In the genomic region with DNA sequence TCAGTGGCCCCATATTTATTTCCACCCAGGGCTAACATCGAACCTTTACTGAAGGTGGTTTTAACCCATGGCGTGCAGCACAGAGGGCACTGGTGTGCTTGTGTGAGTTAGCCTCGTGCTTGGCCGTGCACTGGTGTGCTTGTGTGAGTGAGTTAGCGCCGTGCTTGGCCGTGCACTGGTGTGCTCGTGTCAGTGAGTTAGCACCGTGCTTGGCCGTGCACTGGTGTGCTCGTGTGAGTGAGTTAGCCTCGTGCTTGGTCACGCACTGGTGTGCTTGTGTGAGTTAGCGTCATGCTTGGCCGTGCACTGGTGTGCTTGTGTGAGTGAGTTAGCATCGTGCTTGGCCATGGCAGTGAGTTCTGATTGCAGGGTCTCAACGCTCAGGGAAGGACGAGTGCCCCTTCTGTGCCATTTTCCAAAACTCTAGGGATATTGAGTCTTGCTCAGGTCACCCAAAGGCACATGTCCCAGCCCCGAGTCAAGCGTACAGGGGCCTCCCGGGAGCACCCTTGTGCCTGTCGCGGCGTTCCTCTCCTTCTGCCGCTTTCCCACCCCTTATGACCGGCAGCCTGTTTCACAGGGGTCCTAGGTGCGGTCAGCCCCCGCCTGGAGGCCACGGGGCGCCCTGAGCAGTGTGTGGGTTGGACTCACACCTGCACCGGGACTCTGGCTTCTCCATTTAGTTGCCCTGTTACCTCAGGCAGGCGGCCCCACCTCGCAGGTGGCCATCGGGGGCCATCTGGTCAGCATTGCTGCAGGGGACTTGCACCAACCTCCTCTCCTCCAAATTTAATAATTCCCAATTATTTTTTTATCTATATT, we compare ENCODE assay signal across 29 cellular contexts.
"Had no signal": no experiment of that assay in that cellular context is flagged by ENCODE, and none has a peak within 500 bp of the region (broad histone marks: within the 10 kb centered on the region; RNA-seq: fewer than 3 reads in every experiment).

No MANE protein-coding gene starts in this region.

- H3K4me1 Mint-ChIP-seq: naive thymus-derived CD4-positive, alpha-beta T cell; stimulated activated effector memory CD8-positive, alpha-beta T cell treated with anti-CD3 and anti-CD28 coated beads, Interleukin-12 subunit alpha, Interleukin-12 subunit beta, amount 100 ng/mL, for 72 hours had no signal

- H3K9me3 Mint-ChIP-seq: dendritic cell treated with granulocyte-macrophage colony-stimulating factor and Interleukin-4, amounts not matched to agents 40 ng/mL and 50 ng/mL, for 4 days; nephron; neural progenitor cell; stimulated activated effector memory CD8-positive, alpha-beta T cell treated with anti-CD3 and anti-CD28 coated beads, Interleukin-12 subunit alpha, Interleukin-12 subunit beta, amount 100 ng/mL, for 72 hours; type B pancreatic cell had no signal

- H3K36me3 Mint-ChIP-seq: naive thymus-derived CD4-positive, alpha-beta T cell; neural progenitor cell; stimulated activated effector memory CD8-positive, alpha-beta T cell treated with anti-CD3 and anti-CD28 coated beads, Interleukin-12 subunit alpha, Interleukin-12 subunit beta, amount 100 ng/mL, for 72 hours; type B pancreatic cell had no signal

- H3K27ac Mint-ChIP-seq: dendritic cell treated with granulocyte-macrophage colony-stimulating factor and Interleukin-4, amounts not matched to agents 40 ng/mL and 50 ng/mL, for 4 days; endodermal cell; naive thymus-derived CD4-positive, alpha-beta T cell; nephron; neural progenitor cell; stimulated activated effector memory CD8-positive, alpha-beta T cell treated with anti-CD3 and anti-CD28 coated beads, Interleukin-12 subunit alpha, Interleukin-12 subunit beta, amount 100 ng/mL, for 72 hours; type B pancreatic cell had no signal

- H3K27ac ChIP-seq: colonic mucosa, epithelial cell of prostate, gastrocnemius medialis, neural progenitor cell, prostate gland, right atrium auricular region, testis, tibial artery, uterus had no signal

- H3K27me3 Mint-ChIP-seq: dendritic cell treated with granulocyte-macrophage colony-stimulating factor and Interleukin-4, amounts not matched to agents 40 ng/mL and 50 ng/mL, for 4 days had no signal

- H3K4me3 Mint-ChIP-seq: dendritic cell treated with granulocyte-macrophage colony-stimulating factor and Interleukin-4, amounts not matched to agents 40 ng/mL and 50 ng/mL, for 4 days; endodermal cell; naive thymus-derived CD4-positive, alpha-beta T cell; nephron; stimulated activated effector memory CD8-positive, alpha-beta T cell treated with anti-CD3 and anti-CD28 coated beads, Interleukin-12 subunit alpha, Interleukin-12 subunit beta, amount 100 ng/mL, for 72 hours; type B pancreatic cell had no signal

- H3K9ac ChIP-seq: neural progenitor cell had no signal

- H3K4me3 ChIP-seq: colonic mucosa, gastrocnemius medialis, neural progenitor cell, prostate gland, right atrium auricular region, smooth muscle cell, testis, tibial artery, uterus had no signal

- H3K4me1 ChIP-seq: colonic mucosa, gastrocnemius medialis, prostate gland, right atrium auricular region, testis, tibial artery, uterus had no signal

- DNase-seq: colonic mucosa; effector CD8-positive, alpha-beta T cell; endodermal cell; foreskin fibroblast; gastrocnemius medialis; head of caudate nucleus; left colon; mesenchymal stem cell; midbrain; naive thymus-derived CD4-positive, alpha-beta T cell; nucleus accumbens; stimulated activated CD4-positive, alpha-beta T cell treated with anti-CD3 and anti-CD28 coated beads, Interleukin-2, amount 100 ng/mL, for 24 hours; stimulated activated CD4-positive, alpha-beta T cell treated with anti-CD3 and anti-CD28 coated beads, Interleukin-4, amount 100 ng/mL, for 24 hours; stimulated activated naive CD8-positive, alpha-beta T cell treated with anti-CD3 and anti-CD28 coated beads, Interleukin-15, Interleukin-2, amounts not matched to agents 100 U/mL and 50 U/mL, for 24 hours; substantia nigra; testis; tibial artery; uterus had no signal

- ATAC-seq: esophagus mucosa; gastrocnemius medialis; left colon; naive thymus-derived CD4-positive, alpha-beta T cell; sciatic nerve; stimulated activated effector memory CD8-positive, alpha-beta T cell treated with anti-CD3 and anti-CD28 coated beads, Interleukin-12 subunit alpha, Interleukin-12 subunit beta, amount 100 ng/mL, for 72 hours; stimulated activated naive CD8-positive, alpha-beta T cell treated with anti-CD3 and anti-CD28 coated beads, Interleukin-15, Interleukin-2, amounts not matched to agents 100 U/mL and 50 U/mL, for 24 hours had no signal

- H2AFZ ChIP-seq: neural progenitor cell had no signal

- H3K4me2 ChIP-seq: neural progenitor cell, smooth muscle cell had no signal

- H3K9me3 ChIP-seq: colonic mucosa, gastrocnemius medialis, prostate gland, right atrium auricular region, testis, tibial artery, uterus had no signal

- H3K27me3 ChIP-seq: colonic mucosa, gastrocnemius medialis, neural progenitor cell, right atrium auricular region, testis, tibial artery, uterus had no signal

- H3K36me3 ChIP-seq: colonic mucosa, gastrocnemius medialis, neural progenitor cell, prostate gland, right atrium auricular region, tibial artery, uterus had no signal
